ENCODE assay signal across 28 cellular contexts in the genomic region with DNA sequence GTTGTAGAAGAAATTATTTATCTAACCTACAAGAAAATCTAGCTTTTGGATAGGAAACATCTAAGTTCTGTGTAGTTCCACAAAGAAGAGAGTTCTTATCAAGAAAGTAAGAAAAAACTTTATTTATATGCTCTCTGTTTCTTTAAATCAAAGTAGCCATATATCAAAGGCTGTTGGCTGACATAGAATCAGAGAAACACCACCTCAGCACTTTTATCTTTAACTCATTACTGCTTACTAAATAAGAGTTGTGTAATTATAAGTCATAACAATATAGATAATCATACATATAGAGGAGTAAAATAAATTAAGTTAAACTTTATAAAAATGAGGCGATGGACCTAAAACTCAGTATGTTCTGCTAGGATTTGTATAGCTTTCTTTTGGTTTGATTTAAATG.
"Had no signal": no experiment of that assay in that cellular context is flagged by ENCODE, and none has a peak within 500 bp of the region (broad histone marks: within the 10 kb centered on the region; RNA-seq: fewer than 3 reads in every experiment).

No MANE protein-coding gene starts in this region.

- H3K4me1 ChIP-seq: colonic mucosa, esophagus muscularis mucosa, esophagus squamous epithelium, foreskin keratinocyte, gastrocnemius medialis, gastroesophageal sphincter, heart left ventricle, heart right ventricle had no signal

- DNase-seq: colonic mucosa; cortex of kidney; dermis blood vessel endothelial cell; dorsolateral prefrontal cortex; effector CD4-positive, alpha-beta T cell; effector CD8-positive, alpha-beta T cell; effector memory CD4-positive, alpha-beta T cell; effector memory CD8-positive, alpha-beta T cell; endodermal cell; erythroblast; esophagus squamous epithelium; foreskin fibroblast; foreskin keratinocyte; foreskin melanocyte; gastrocnemius medialis; glutamatergic neuron; head of caudate nucleus; heart left ventricle; heart right ventricle had no signal

- H3K9me3 ChIP-seq: colonic mucosa, esophagus muscularis mucosa, esophagus squamous epithelium, gastrocnemius medialis, gastroesophageal sphincter, heart left ventricle, heart right ventricle had no signal

- H3K27ac ChIP-seq: colonic mucosa, coronary artery, dorsolateral prefrontal cortex, epithelial cell of prostate, esophagus muscularis mucosa, esophagus squamous epithelium, foreskin keratinocyte, gastrocnemius medialis, gastroesophageal sphincter, heart left ventricle, heart right ventricle had no signal

- H3K36me3 ChIP-seq: colonic mucosa, esophagus muscularis mucosa, esophagus squamous epithelium, gastrocnemius medialis, gastroesophageal sphincter, heart left ventricle, heart right ventricle had no signal

- ATAC-seq: effector memory CD8-positive, alpha-beta T cell; esophagus mucosa; foreskin keratinocyte; gastrocnemius medialis; gastroesophageal sphincter; heart left ventricle; heart right ventricle had no signal

- FAIRE-seq: colon, endometrium, endothelial cell of umbilical vein, frontal cortex had no signal

- H3K4me3 ChIP-seq: colonic mucosa, coronary artery, dorsolateral prefrontal cortex, esophagus muscularis mucosa, esophagus squamous epithelium, gastrocnemius medialis, gastroesophageal sphincter, heart left ventricle, heart right ventricle had no signal

- H3K27me3 ChIP-seq: colonic mucosa, dorsolateral prefrontal cortex, esophagus muscularis mucosa, esophagus squamous epithelium, foreskin keratinocyte, gastrocnemius medialis, gastroesophageal sphincter, heart left ventricle, heart right ventricle had no signal
